In genomic region chr6:108848116-108848868, GRCh38 we compare ENCODE assay signal across 1 cellular context.
TF ChIP-seq lines count a peak whose summit lies in the region.

ARMC2 (plus strand) TSS chr6:108848422; CDS start chr6:108854268, 5,846 bp downstream.

TF ChIP-seq in K562, 482 proteins besides CTCF, POLR2A, EP300 and RAD21 (continued from another document and continues in another):
- no peak for TF ChIP-seq ZNF583 (CRISPR knock-in tag; IDR thresholded peaks at IDR 0.05)
- peak in 1 of 2 experiments; percentile 47; a peak in 1 of 4 replicates for TF ChIP-seq RCOR1 (IDR thresholded peaks at IDR 0.05; ENCODE audit: borderline replicate concordance in 1 of 2, low read depth in 2 of 2, low read length in 2 of 2)
- peak; percentile 92 for TF ChIP-seq SAP30 (IDR thresholded peaks at IDR 0.05; ENCODE audit: borderline replicate concordance, insufficient read depth, low read depth, low read length, poor library complexity, severe bottlenecking)
- TF ChIP-seq, protein P1, sequence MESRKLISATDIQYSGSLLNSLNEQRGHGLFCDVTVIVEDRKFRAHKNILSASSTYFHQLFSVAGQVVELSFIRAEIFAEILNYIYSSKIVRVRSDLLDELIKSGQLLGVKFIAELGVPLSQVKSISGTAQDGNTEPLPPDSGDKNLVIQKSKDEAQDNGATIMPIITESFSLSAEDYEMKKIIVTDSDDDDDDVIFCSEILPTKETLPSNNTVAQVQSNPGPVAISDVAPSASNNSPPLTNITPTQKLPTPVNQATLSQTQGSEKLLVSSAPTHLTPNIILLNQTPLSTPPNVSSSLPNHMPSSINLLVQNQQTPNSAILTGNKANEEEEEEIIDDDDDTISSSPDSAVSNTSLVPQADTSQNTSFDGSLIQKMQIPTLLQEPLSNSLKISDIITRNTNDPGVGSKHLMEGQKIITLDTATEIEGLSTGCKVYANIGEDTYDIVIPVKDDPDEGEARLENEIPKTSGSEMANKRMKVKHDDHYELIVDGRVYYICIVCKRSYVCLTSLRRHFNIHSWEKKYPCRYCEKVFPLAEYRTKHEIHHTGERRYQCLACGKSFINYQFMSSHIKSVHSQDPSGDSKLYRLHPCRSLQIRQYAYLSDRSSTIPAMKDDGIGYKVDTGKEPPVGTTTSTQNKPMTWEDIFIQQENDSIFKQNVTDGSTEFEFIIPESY (CRISPR knock-in tag; IDR thresholded peaks at IDR 0.05), result no peak
- no peak for TF ChIP-seq PRMT5 (CRISPR knock-in tag; IDR thresholded peaks at IDR 0.05)
- TF ChIP-seq, protein P2, sequence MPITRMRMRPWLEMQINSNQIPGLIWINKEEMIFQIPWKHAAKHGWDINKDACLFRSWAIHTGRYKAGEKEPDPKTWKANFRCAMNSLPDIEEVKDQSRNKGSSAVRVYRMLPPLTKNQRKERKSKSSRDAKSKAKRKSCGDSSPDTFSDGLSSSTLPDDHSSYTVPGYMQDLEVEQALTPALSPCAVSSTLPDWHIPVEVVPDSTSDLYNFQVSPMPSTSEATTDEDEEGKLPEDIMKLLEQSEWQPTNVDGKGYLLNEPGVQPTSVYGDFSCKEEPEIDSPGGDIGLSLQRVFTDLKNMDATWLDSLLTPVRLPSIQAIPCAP (CRISPR knock-in tag; IDR thresholded peaks at IDR 0.05; ENCODE audit: borderline replicate concordance), result no peak
- peak in 1 of 2 experiments; percentile 81; a peak in 2 of 4 replicates for TF ChIP-seq CSDE1 (IDR thresholded peaks at IDR 0.05)
- TF ChIP-seq NONO (IDR thresholded peaks at IDR 0.05; ENCODE audit: low read depth in 2 of 2, low read length in 1 of 2), result no peak
- TF ChIP-seq CREB3L1 (IDR thresholded peaks at IDR 0.05; ENCODE audit: borderline replicate concordance, low read depth), result no peak
- TF ChIP-seq, protein P3, sequence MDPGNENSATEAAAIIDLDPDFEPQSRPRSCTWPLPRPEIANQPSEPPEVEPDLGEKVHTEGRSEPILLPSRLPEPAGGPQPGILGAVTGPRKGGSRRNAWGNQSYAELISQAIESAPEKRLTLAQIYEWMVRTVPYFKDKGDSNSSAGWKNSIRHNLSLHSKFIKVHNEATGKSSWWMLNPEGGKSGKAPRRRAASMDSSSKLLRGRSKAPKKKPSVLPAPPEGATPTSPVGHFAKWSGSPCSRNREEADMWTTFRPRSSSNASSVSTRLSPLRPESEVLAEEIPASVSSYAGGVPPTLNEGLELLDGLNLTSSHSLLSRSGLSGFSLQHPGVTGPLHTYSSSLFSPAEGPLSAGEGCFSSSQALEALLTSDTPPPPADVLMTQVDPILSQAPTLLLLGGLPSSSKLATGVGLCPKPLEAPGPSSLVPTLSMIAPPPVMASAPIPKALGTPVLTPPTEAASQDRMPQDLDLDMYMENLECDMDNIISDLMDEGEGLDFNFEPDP (CRISPR knock-in tag; IDR thresholded peaks at IDR 0.05), result no peak
- 0 out of 2 replicates have a peak, but pooled peaks have one; percentile 63 for TF ChIP-seq SMAD4 (CRISPR knock-in tag; conservative IDR thresholded peaks at IDR 0.05)
- peak; percentile 97 for TF ChIP-seq MEIS2 (IDR thresholded peaks at IDR 0.05; ENCODE audit: partially characterized antibody)
- no peak for TF ChIP-seq ZNF277 (CRISPR knock-in tag; IDR thresholded peaks at IDR 0.05; ENCODE audit: borderline replicate concordance)
- TF ChIP-seq NFE2 (IDR thresholded peaks at IDR 0.05; ENCODE audit: low read depth), result no peak
- no peak for TF ChIP-seq CBX2 (IDR thresholded peaks at IDR 0.05; ENCODE audit: insufficient read depth, low read length, poor library complexity, severe bottlenecking)
- 0 out of 2 replicates have a peak, but pooled peaks have one; percentile 32 for TF ChIP-seq ZEB2 (IDR thresholded peaks at IDR 0.05)
- TF ChIP-seq ARID4B (CRISPR knock-in tag; IDR thresholded peaks at IDR 0.05), result peak; percentile 97
- TF ChIP-seq ZFP30 (CRISPR knock-in tag; IDR thresholded peaks at IDR 0.05; ENCODE audit: borderline replicate concordance), result no peak
- TF ChIP-seq TCF7 (IDR thresholded peaks at IDR 0.05; ENCODE audit: borderline replicate concordance), result no peak
- no peak for TF ChIP-seq HMBOX1 (IDR thresholded peaks at IDR 0.05)
- TF ChIP-seq ZKSCAN8 (CRISPR knock-in tag; IDR thresholded peaks at IDR 0.05), result no peak
- TF ChIP-seq JUN (IDR thresholded peaks at IDR 0.05; ENCODE audit: borderline replicate concordance, low read depth, low read length), result no peak
- TF ChIP-seq JUN (CRISPR knock-in tag; IDR thresholded peaks at IDR 0.05; ENCODE audit: borderline replicate concordance), result peak; percentile 42; the same call in 1 of the 2 replicates
- TF ChIP-seq FOXJ2 (tag; IDR thresholded peaks at IDR 0.05), result peak; percentile 85; the same call in 1 of the 2 replicates
- no peak for TF ChIP-seq ARID3B (CRISPR knock-in tag; IDR thresholded peaks at IDR 0.05; ENCODE audit: borderline replicate concordance)
- no peak for TF ChIP-seq HEY1 (CRISPR knock-in tag; IDR thresholded peaks at IDR 0.05; ENCODE audit: borderline replicate concordance)
- no peak for TF ChIP-seq MTF1 (CRISPR knock-in tag; IDR thresholded peaks at IDR 0.05; ENCODE audit: borderline replicate concordance)
- TF ChIP-seq MXI1 (IDR thresholded peaks at IDR 0.05; ENCODE audit: low read depth, low read length), result no peak
- TF ChIP-seq, protein P4, sequence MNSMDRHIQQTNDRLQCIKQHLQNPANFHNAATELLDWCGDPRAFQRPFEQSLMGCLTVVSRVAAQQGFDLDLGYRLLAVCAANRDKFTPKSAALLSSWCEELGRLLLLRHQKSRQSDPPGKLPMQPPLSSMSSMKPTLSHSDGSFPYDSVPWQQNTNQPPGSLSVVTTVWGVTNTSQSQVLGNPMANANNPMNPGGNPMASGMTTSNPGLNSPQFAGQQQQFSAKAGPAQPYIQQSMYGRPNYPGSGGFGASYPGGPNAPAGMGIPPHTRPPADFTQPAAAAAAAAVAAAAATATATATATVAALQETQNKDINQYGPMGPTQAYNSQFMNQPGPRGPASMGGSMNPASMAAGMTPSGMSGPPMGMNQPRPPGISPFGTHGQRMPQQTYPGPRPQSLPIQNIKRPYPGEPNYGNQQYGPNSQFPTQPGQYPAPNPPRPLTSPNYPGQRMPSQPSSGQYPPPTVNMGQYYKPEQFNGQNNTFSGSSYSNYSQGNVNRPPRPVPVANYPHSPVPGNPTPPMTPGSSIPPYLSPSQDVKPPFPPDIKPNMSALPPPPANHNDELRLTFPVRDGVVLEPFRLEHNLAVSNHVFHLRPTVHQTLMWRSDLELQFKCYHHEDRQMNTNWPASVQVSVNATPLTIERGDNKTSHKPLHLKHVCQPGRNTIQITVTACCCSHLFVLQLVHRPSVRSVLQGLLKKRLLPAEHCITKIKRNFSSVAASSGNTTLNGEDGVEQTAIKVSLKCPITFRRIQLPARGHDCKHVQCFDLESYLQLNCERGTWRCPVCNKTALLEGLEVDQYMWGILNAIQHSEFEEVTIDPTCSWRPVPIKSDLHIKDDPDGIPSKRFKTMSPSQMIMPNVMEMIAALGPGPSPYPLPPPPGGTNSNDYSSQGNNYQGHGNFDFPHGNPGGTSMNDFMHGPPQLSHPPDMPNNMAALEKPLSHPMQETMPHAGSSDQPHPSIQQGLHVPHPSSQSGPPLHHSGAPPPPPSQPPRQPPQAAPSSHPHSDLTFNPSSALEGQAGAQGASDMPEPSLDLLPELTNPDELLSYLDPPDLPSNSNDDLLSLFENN (IDR thresholded peaks at IDR 0.05; ENCODE audit: low read depth in 2 of 2, low read length in 2 of 2), result no peak
- TF ChIP-seq ZKSCAN1 (IDR thresholded peaks at IDR 0.05; ENCODE audit: low read depth, low read length), result no peak
- 0 out of 2 replicates have a peak, but pooled peaks have one; percentile 17 for TF ChIP-seq ZBTB17 (CRISPR knock-in tag; IDR thresholded peaks at IDR 0.05)
- TF ChIP-seq ZNF133 (CRISPR knock-in tag; IDR thresholded peaks at IDR 0.05), result no peak
- no peak for TF ChIP-seq NR4A1 (CRISPR knock-in tag; IDR thresholded peaks at IDR 0.05)
- TF ChIP-seq NR4A1 (tag; IDR thresholded peaks at IDR 0.05), result no peak
- no peak for TF ChIP-seq CBX1 (IDR thresholded peaks at IDR 0.05; ENCODE audit: low read depth)
- no peak for TF ChIP-seq SMAD3 (CRISPR knock-in tag; conservative IDR thresholded peaks at IDR 0.05)
- no peak for TF ChIP-seq SP2 (IDR thresholded peaks at IDR 0.05; ENCODE audit: extremely low read depth, low read depth, low read length, poor library complexity, severe bottlenecking)
- TF ChIP-seq POLR2B (IDR thresholded peaks at IDR 0.05; ENCODE audit: low read depth, partially characterized antibody), result peak; percentile 83
- no peak for TF ChIP-seq POLR2H (tag; IDR thresholded peaks at IDR 0.05; ENCODE audit: low read depth)
- TF ChIP-seq NR2C2 (CRISPR knock-in tag; IDR thresholded peaks at IDR 0.05), result no peak
- TF ChIP-seq NR2C2 (tag; IDR thresholded peaks at IDR 0.05), result peak; percentile 68
- TF ChIP-seq ETS1 (conservative IDR thresholded peaks at IDR 0.05; ENCODE audit: control insufficient read depth, low read depth, low read length), result 0 out of 2 replicates have a peak, but pooled peaks have one; percentile 22
